ENCODE assay signal across 15 cellular contexts in genomic region chr2:46050027-46050426, GRCh38.
A peak's percentile ranks its signal among the peaks of the same experiment; 100 is the strongest.
DNase-seq lines count a peak whose midpoint lies in the region; ATAC-seq and TF ChIP-seq lines count a peak whose summit lies in the region.
"Had no signal": no experiment of that assay in that cellular context is flagged by ENCODE, and none has a peak within 500 bp of the region (broad histone marks: within the 10 kb centered on the region; RNA-seq: fewer than 3 reads in every experiment).

No MANE protein-coding gene starts in this region.

- ATAC-seq in HG03565 (IDR thresholded peaks at IDR 0.05; ENCODE audit: unreplicated experiment) (no peak), HG03108 (IDR thresholded peaks at IDR 0.05; ENCODE audit: unreplicated experiment) (no peak)

- H3K4me1 ChIP-seq in tibial artery: peaks cover 0 to 23% (median 12%) of the 10 kb centered on the region in 4 donors
- H3K4me1 ChIP-seq: BLaER1 had no signal

- H3K4me3 ChIP-seq in epithelial cell of esophagus (ENCODE audit: low read length): no peak overlapping the region
- no peak overlapping the region for H3K4me3 ChIP-seq in tibial artery
- H3K4me3 ChIP-seq: BLaER1 had no signal

- TF ChIP-seq CTCF in epithelial cell of esophagus (IDR thresholded peaks at IDR 0.05; ENCODE audit: insufficient read depth, low read depth, low read length, missing control alignments) (no peak), tibial artery (IDR thresholded peaks at IDR 0.05) (no peak)

- peak overlapping the region; percentile 65 to 71 for H3K27ac ChIP-seq in tibial artery
- H3K27ac ChIP-seq: BLaER1 had no signal

- H3K36me3 ChIP-seq in tibial artery: peaks cover 0 to 4% (median 0%) of the 10 kb centered on the region in 3 donors

- H3K27me3 ChIP-seq in tibial artery: no peaks in the 10 kb centered on the region
- H3K27me3 ChIP-seq: BLaER1 had no signal

- H3K9me3 ChIP-seq in tibial artery: no peaks in the 10 kb centered on the region
- H3K9me3 ChIP-seq: BLaER1 had no signal

- intact Hi-C loops in tibial artery (cut with DNase I; ENCODE audit: low total_unique reads): no loop called here

- DNase-seq in NCI-H82 (lab: John Stamatoyannopoulos, UW): peak; percentile 49
- no peak for DNase-seq in NCI-H82 treated with DMSO at 0.1 percent for 48 hours (lab: John Stamatoyannopoulos, UW; ENCODE audit: unreplicated experiment)
- peak; percentile 20 for DNase-seq in epithelial cell of esophagus (ENCODE audit: low read depth)
- peak; percentile 20 for DNase-seq in left kidney (ENCODE audit: low read depth, low spot score)
- DNase-seq in tibial artery: peak; percentile 34 to 88
- no peak for DNase-seq in NAMALWA (ENCODE audit: low spot score)
- DNase-seq: 8988T; AML-193; CD8-positive, alpha-beta memory T cell; GF-D8; HCEC 1CT; HFFc6 had no signal

Comparison
In these comparisons a context has a peak if more than half of its experiments do, and no peak if none do; other contexts are left out.
1. DNase-seq: peak in NCI-H82 (single experiment), epithelial cell of esophagus (single experiment), left kidney (single experiment) and tibial artery (2 of 2); none in NCI-H82 treated with DMSO at 0.1 percent for 48 hours (single experiment) and NAMALWA (single experiment).